8 cellular contexts compared by ENCODE assay signal in the genomic region with DNA sequence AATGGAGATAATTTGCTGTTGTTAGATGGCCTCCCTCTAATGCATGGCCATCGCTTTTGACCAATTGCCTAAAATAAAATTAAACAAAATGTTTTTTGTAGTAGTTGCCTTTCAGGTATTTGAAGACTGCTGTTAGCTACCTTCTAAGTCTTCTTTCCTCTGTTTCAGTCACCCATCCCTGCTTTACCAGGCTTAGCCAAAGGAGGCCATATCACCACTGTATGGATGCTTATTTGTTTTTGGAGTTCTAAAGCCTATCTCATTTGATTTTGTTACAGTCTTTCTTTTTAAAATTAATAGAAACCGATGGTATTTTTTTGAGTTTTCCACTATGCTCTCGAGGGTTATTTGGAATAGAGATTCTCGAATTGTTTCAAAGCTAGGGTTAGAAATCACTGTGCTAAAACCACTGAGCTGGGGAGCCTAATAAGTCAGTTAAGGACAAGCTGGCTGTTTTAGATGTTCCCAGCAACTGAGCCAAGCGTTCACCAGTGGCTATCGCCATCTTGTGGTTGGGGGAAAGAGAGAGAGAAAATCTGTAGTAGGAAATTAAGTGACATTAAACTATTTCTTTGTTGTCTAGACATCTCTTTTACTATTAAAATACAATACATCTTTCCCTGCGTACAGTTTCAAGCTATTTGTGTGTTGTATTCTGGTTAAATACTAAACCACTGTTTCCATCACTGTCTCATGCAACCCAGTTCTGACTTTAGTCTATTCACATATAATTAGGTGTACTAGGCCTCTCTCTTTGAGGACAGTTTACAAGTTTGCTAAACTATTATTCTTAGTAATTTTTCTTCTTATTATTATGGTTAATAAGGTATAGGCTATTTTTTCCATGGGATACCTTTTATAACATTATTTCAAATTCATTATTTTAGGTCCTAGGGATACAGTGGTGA. TPM values are rescaled to one million over a fixed set of nuclear protein-coding genes. Genes with fewer than 3 reads are reported as not detected.
DNase-seq lines count a peak whose midpoint lies in the region; ATAC-seq and TF ChIP-seq lines count a peak whose summit lies in the region.

No MANE protein-coding gene starts in this region.

- no peak overlapping the region for H3K27ac ChIP-seq in PC-9

- H3K4me3 Mint-ChIP-seq in endothelial cell (ENCODE audit: unreplicated experiment), result no peak overlapping the region

- BruUV-seq in PC-9 (replicated peaks; lab: Mats Ljungman, UMichigan), result no TSS peak

- no peak overlapping the region for H2AFZ ChIP-seq in PC-9

- H3K4me2 ChIP-seq in PC-9, result no peak overlapping the region

- CTCF ChIA-PET in HEK293T (lab: Yijun Ruan, JAX), result interaction anchor here (0.5 to 1.6 kb wide), 5 partner anchors 12 to 577 kb away, joined by 3 to 17 read pairs (median 3); no protein-coding TSS in a partner anchor
- CTCF ChIA-PET in PC-9 (lab: Charles Lee), result interaction anchor here (0.6 kb wide), 1 partner anchor 610 kb away, joined by 3 read pairs; no protein-coding TSS in a partner anchor

- H3K9me2 ChIP-seq in PC-9 (ENCODE audit: insufficient read depth), result no peaks in the 10 kb centered on the region

- H3K79me2 ChIP-seq in PC-9 (ENCODE audit: low read depth), result no peaks in the 10 kb centered on the region

- POLR2A ChIA-PET in HEK293T (lab: Yijun Ruan, JAX) (no interaction called here), PC-9 (lab: Charles Lee; ENCODE audit: unreplicated experiment) (no interaction called here)

- ATAC-seq in mucosa of descending colon, result peak; percentile 63

- H3K4me3 ChIP-seq in PC-9, result no peak overlapping the region
- H3K4me3 ChIP-seq in mucosa of descending colon, result no peak overlapping the region

- no peaks in the 10 kb centered on the region for H3K9me3 ChIP-seq in PC-9 (ENCODE audit: insufficient read depth, low read depth)
- H3K9me3 ChIP-seq in mucosa of descending colon, result no peaks in the 10 kb centered on the region

- no peaks in the 10 kb centered on the region for H3K36me3 ChIP-seq in PC-9 (ENCODE audit: low read depth)
- H3K36me3 ChIP-seq in mucosa of descending colon (ENCODE audit: low read depth), result no peaks in the 10 kb centered on the region

- no peaks in the 10 kb centered on the region for H3F3A ChIP-seq in PC-9 (ENCODE audit: insufficient read depth, low read depth)

- no peaks in the 10 kb centered on the region for H4K20me1 ChIP-seq in PC-9 (ENCODE audit: insufficient read depth)

- intact Hi-C loops in PC-9 (cut with micrococcal nuclease; ENCODE audit: unreplicated experiment) (loop anchor here (1.0 to 10.0 kb wide), 4 partner anchors 114 to 672 kb away; no protein-coding TSS in a partner anchor), mucosa of descending colon (cut with DNase I, micrococcal nuclease) (loop anchor here in 1 of 2 donors (10.0 kb wide), 1 partner anchor 112 kb away; no protein-coding TSS in a partner anchor)

- no peaks in the 10 kb centered on the region for H3K4me1 ChIP-seq in PC-9 (replicated peaks; ENCODE audit: insufficient read depth)
- H3K4me1 ChIP-seq in mucosa of descending colon (ENCODE audit: low read depth), result no peaks in the 10 kb centered on the region

- H3K36me3 Mint-ChIP-seq in endothelial cell (ENCODE audit: low read depth, unreplicated experiment), result no peaks in the 10 kb centered on the region

- no peaks in the 10 kb centered on the region for H3K27me3 ChIP-seq in PC-9 (ENCODE audit: insufficient read depth, low read depth)

- TF ChIP-seq CTCF in PC-9 (conservative IDR thresholded peaks at IDR 0.05), result peak; percentile 68
- TF ChIP-seq CTCF in endothelial cell (IDR thresholded peaks at IDR 0.05; ENCODE audit: unreplicated experiment), result peak; percentile 55
- TF ChIP-seq CTCF in mucosa of descending colon (IDR thresholded peaks at IDR 0.05), result peak; percentile 15

- peak; percentile 30 for DNase-seq in NCI-H2196 (lab: John Stamatoyannopoulos, UW; ENCODE audit: unreplicated experiment)
- DNase-seq in NCI-H2196 treated with DMSO at 0.1 percent for 48 hours (lab: John Stamatoyannopoulos, UW; ENCODE audit: unreplicated experiment), result no peak
- DNase-seq in HEK293T (ENCODE audit: extremely low spot score), result peak; percentile 35
- peak in 1 of 2 experiments; percentile 23 for DNase-seq in PC-9
- peak; percentile 52 for DNase-seq in endothelial cell (ENCODE audit: low spot score)
- DNase-seq in mucosa of descending colon, result peak in 2 of 3 donors; percentile 39 to 40
- DNase-seq in HPDE6-E6E7 (ENCODE audit: extremely low spot score), result no peak
- no peak for DNase-seq in stimulated activated CD8-positive, alpha-beta memory T cell treated with anti-CD3 and anti-CD28 coated beads, Interleukin-4, amount 100 ng/mL, for 48 hours

- H3K27ac Mint-ChIP-seq in endothelial cell (ENCODE audit: unreplicated experiment), result no peak overlapping the region

- no peaks in the 10 kb centered on the region for H3K4me1 Mint-ChIP-seq in endothelial cell (ENCODE audit: unreplicated experiment)

- no peaks in the 10 kb centered on the region for H3K27me3 Mint-ChIP-seq in endothelial cell (ENCODE audit: unreplicated experiment)

- no peaks in the 10 kb centered on the region for H3K9me3 Mint-ChIP-seq in endothelial cell (ENCODE audit: unreplicated experiment)

TF ChIP-seq in HEK293T, 16 proteins besides CTCF, POLR2A, EP300 and RAD21:
- TF ChIP-seq SP1 (IDR thresholded peaks at IDR 0.05), result no peak
- TF ChIP-seq, protein P1, sequence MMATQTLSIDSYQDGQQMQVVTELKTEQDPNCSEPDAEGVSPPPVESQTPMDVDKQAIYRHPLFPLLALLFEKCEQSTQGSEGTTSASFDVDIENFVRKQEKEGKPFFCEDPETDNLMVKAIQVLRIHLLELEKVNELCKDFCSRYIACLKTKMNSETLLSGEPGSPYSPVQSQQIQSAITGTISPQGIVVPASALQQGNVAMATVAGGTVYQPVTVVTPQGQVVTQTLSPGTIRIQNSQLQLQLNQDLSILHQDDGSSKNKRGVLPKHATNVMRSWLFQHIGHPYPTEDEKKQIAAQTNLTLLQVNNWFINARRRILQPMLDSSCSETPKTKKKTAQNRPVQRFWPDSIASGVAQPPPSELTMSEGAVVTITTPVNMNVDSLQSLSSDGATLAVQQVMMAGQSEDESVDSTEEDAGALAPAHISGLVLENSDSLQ (IDR thresholded peaks at IDR 0.05), result no peak
- no peak for TF ChIP-seq NFRKB (IDR thresholded peaks at IDR 0.05)
- TF ChIP-seq TARDBP (IDR thresholded peaks at IDR 0.05), result no peak
- TF ChIP-seq HDGF (IDR thresholded peaks at IDR 0.05; ENCODE audit: borderline replicate concordance), result no peak
- no peak for TF ChIP-seq CTBP1 (IDR thresholded peaks at IDR 0.05; ENCODE audit: borderline replicate concordance)
- no peak for TF ChIP-seq BHLHE40 (IDR thresholded peaks at IDR 0.05; ENCODE audit: borderline replicate concordance)
- no peak for TF ChIP-seq L3MBTL2 (conservative IDR thresholded peaks at IDR 0.05)
- TF ChIP-seq ARNT (IDR thresholded peaks at IDR 0.05), result no peak
- no peak for TF ChIP-seq SUZ12 (IDR thresholded peaks at IDR 0.05)

RNA-seq across cellular contexts. Expression of gene GPR158, which starts 52.2 kb away (rescaled TPM):
- total RNA-seq in PC-9 (2021) (9.0 and 12.2 TPM in 2 replicates), endothelial cell (ENCODE audit: unreplicated experiment) (0.13 TPM), mucosa of descending colon (under 1 TPM; 0.20 to 0.51 (median 0.24) TPM)

Comparison
In these comparisons a context has a peak if more than half of its experiments do, and no peak if none do; other contexts are left out.
1. DNase-seq: peak in NCI-H2196 (single experiment), HEK293T (single experiment), endothelial cell (single experiment) and mucosa of descending colon (2 of 3); none in NCI-H2196 treated with DMSO at 0.1 percent for 48 hours (single experiment), HPDE6-E6E7 (single experiment) and stimulated activated CD8-positive, alpha-beta memory T cell treated with anti-CD3 and anti-CD28 coated beads, Interleukin-4, amount 100 ng/mL, for 48 hours (single experiment).
2. CTCF ChIP-seq: peak in every context shown above with its lines; median percentile 68 in PC-9; 55 in endothelial cell; 15 in mucosa of descending colon.